1 cellular context compared by ENCODE assay signal in genomic region chr15:58731756-58732535, GRCh38.
TF ChIP-seq lines count a peak whose summit lies in the region.

No MANE protein-coding gene starts in this region.

TF ChIP-seq in K562, 482 proteins besides CTCF, POLR2A, EP300 and RAD21 (continues in another document):
- TF ChIP-seq ZNF263 (CRISPR knock-in tag; IDR thresholded peaks at IDR 0.05; ENCODE audit: borderline replicate concordance) = no peak
- peak; percentile 89 for TF ChIP-seq ZNF75A (CRISPR knock-in tag; IDR thresholded peaks at IDR 0.05)
- TF ChIP-seq VEZF1 (CRISPR knock-in tag; IDR thresholded peaks at IDR 0.05) = no peak
- TF ChIP-seq FOS (IDR thresholded peaks at IDR 0.05; ENCODE audit: extremely low read depth, insufficient read length) = no peak
- TF ChIP-seq CBFA2T3 (IDR thresholded peaks at IDR 0.05) = no peak
- no peak for TF ChIP-seq PTTG1 (tag; IDR thresholded peaks at IDR 0.05; ENCODE audit: low read depth)
- no peak for TF ChIP-seq BRF2 (IDR thresholded peaks at IDR 0.05; ENCODE audit: borderline replicate concordance, insufficient read depth, insufficient read length)
- no peak for TF ChIP-seq ZC3H11A (IDR thresholded peaks at IDR 0.05; ENCODE audit: low read depth, low read length)
- no peak for TF ChIP-seq NR0B1 (IDR thresholded peaks at IDR 0.05; ENCODE audit: partially characterized antibody)
- TF ChIP-seq PML (IDR thresholded peaks at IDR 0.05; ENCODE audit: low read length) = no peak
- TF ChIP-seq PHTF2 (CRISPR knock-in tag; IDR thresholded peaks at IDR 0.05) = no peak
- no peak for TF ChIP-seq GTF2E2 (tag; IDR thresholded peaks at IDR 0.05)
- TF ChIP-seq NCOA6 (IDR thresholded peaks at IDR 0.05) = no peak
- no peak for TF ChIP-seq ZNF212 (CRISPR knock-in tag; IDR thresholded peaks at IDR 0.05)
- no peak for TF ChIP-seq MYBL2 (IDR thresholded peaks at IDR 0.05; ENCODE audit: low read depth)
- TF ChIP-seq MYBL2 (CRISPR knock-in tag; IDR thresholded peaks at IDR 0.05; ENCODE audit: borderline replicate concordance) = no peak
- TF ChIP-seq RBM15 (IDR thresholded peaks at IDR 0.05; ENCODE audit: insufficient read depth, low read length) = no peak
- TF ChIP-seq ZNF77 (CRISPR knock-in tag; IDR thresholded peaks at IDR 0.05) = no peak
- TF ChIP-seq GMEB1 (CRISPR knock-in tag; IDR thresholded peaks at IDR 0.05) = no peak
- TF ChIP-seq REST (CRISPR knock-in tag; IDR thresholded peaks at IDR 0.05; ENCODE audit: low read depth) = no peak
- no peak for TF ChIP-seq ETV5 (CRISPR knock-in tag; IDR thresholded peaks at IDR 0.05; ENCODE audit: low read depth)
- no peak for TF ChIP-seq ZBTB40 (IDR thresholded peaks at IDR 0.05)
- no peak for TF ChIP-seq ZBTB40 (CRISPR knock-in tag; IDR thresholded peaks at IDR 0.05)
- TF ChIP-seq TEAD1 (CRISPR knock-in tag; IDR thresholded peaks at IDR 0.05) = 0 out of 4 replicates have a peak, but pooled peaks of 1 of the 2 experiments have one; percentile 42
- no peak for TF ChIP-seq ZFP91 (CRISPR knock-in tag; IDR thresholded peaks at IDR 0.05)
- TF ChIP-seq FOSL1 (tag; conservative IDR thresholded peaks at IDR 0.05) = peak; percentile 38; the same call in 1 of the 2 replicates
- TF ChIP-seq HMBOX1 (IDR thresholded peaks at IDR 0.05) = 0 out of 2 replicates have a peak, but pooled peaks have one; percentile 14
- no peak for TF ChIP-seq ZFP1 (CRISPR knock-in tag; IDR thresholded peaks at IDR 0.05)
- no peak for TF ChIP-seq ZNF146 (CRISPR knock-in tag; IDR thresholded peaks at IDR 0.05; ENCODE audit: unreplicated experiment)
- TF ChIP-seq SAP30 (IDR thresholded peaks at IDR 0.05; ENCODE audit: borderline replicate concordance, insufficient read depth, low read depth, low read length, poor library complexity, severe bottlenecking) = no peak
- TF ChIP-seq JUND (IDR thresholded peaks at IDR 0.05; ENCODE audit: borderline replicate concordance, low read depth, low read length) = 0 out of 2 replicates have a peak, but pooled peaks have one; percentile 12
- no peak for TF ChIP-seq JUND (tag; IDR thresholded peaks at IDR 0.05; ENCODE audit: borderline replicate concordance, low read depth, low read length)
